Comparison of ENCODE assay signal across 1 cellular context in genomic region chr1:168653567-168653966, GRCh38.
TF ChIP-seq lines count a peak whose summit lies in the region.

No MANE protein-coding gene starts in this region.

TF ChIP-seq in SK-N-SH, 30 proteins besides CTCF, POLR2A, EP300 and RAD21 (continued from another document):
- no peak for TF ChIP-seq IRF3 (IDR thresholded peaks at IDR 0.05; ENCODE audit: low read depth, low read length)
- no peak for TF ChIP-seq YY1 (IDR thresholded peaks at IDR 0.05; ENCODE audit: low read depth)
- TF ChIP-seq FOSL2 (IDR thresholded peaks at IDR 0.05; ENCODE audit: borderline replicate concordance, low read depth): peak; percentile 78
- no peak for TF ChIP-seq GABPA (IDR thresholded peaks at IDR 0.05; ENCODE audit: low read depth)
- no peak for TF ChIP-seq USF1 (IDR thresholded peaks at IDR 0.05; ENCODE audit: borderline replicate concordance, low read depth)
- peak; percentile 45; the same call in 1 of the 2 replicates for TF ChIP-seq TEAD4 (IDR thresholded peaks at IDR 0.05; ENCODE audit: borderline replicate concordance, insufficient read depth)
- TF ChIP-seq NFIC (IDR thresholded peaks at IDR 0.05; ENCODE audit: borderline replicate concordance): peak; percentile 89; the same call in 1 of the 2 replicates
- no peak for TF ChIP-seq FOXJ3 (CRISPR knock-in tag; IDR thresholded peaks at IDR 0.05)
- no peak for TF ChIP-seq ZBTB33 (IDR thresholded peaks at IDR 0.05; ENCODE audit: borderline replicate concordance, low read depth)
- TF ChIP-seq JUND (IDR thresholded peaks at IDR 0.05): peak; percentile 68
